8 cellular contexts compared by ENCODE assay signal in genomic region chr2:235666240-235666781, GRCh38.
DNase-seq lines count a peak whose midpoint lies in the region; ATAC-seq, FAIRE-seq and TF ChIP-seq lines count a peak whose summit lies in the region.

No MANE protein-coding gene starts in this region.

- intact Hi-C loops in right cardiac atrium (cut with DNase I) = loop anchor here in 1 of 4 donors (5.0 kb wide), 1 partner anchor 69 kb away; no protein-coding TSS in a partner anchor

- H3K9me3 ChIP-seq in DND-41 (ENCODE audit: insufficient read depth, low read length, severe bottlenecking) = no peaks in the 10 kb centered on the region
- no peaks in the 10 kb centered on the region for H3K9me3 ChIP-seq in astrocyte (ENCODE audit: insufficient read depth, low read depth, low read length)
- no peaks in the 10 kb centered on the region for H3K9me3 ChIP-seq in right cardiac atrium (ENCODE audit: control insufficient read depth, low read length)

- peaks cover 19% of the 10 kb centered on the region for H3K4me1 Mint-ChIP-seq in astrocyte (ENCODE audit: low read depth, unreplicated experiment)

- peaks cover 3% of the 10 kb centered on the region for H3K9me3 Mint-ChIP-seq in astrocyte (ENCODE audit: unreplicated experiment)

- peak overlapping the region; percentile 52 for H3K4me3 Mint-ChIP-seq in astrocyte (ENCODE audit: unreplicated experiment)

- TF ChIP-seq CTCF in DND-41 (IDR thresholded peaks at IDR 0.05; ENCODE audit: borderline replicate concordance, extremely low read depth, low read length, poor library complexity, severe bottlenecking) = no peak
- no peak for TF ChIP-seq CTCF in astrocyte (IDR thresholded peaks at IDR 0.05; ENCODE audit: insufficient read depth, low read depth, low read length)

- H3K27me3 ChIP-seq in DND-41 (ENCODE audit: insufficient read depth, low read length, poor library complexity) = no peaks in the 10 kb centered on the region
- H3K27me3 ChIP-seq in astrocyte (ENCODE audit: insufficient read depth, low read length) = peaks cover 60% of the 10 kb centered on the region
- no peaks in the 10 kb centered on the region for H3K27me3 ChIP-seq in right cardiac atrium (ENCODE audit: control insufficient read depth, insufficient read depth)

- H3K4me2 ChIP-seq in DND-41 (ENCODE audit: insufficient read depth, low read length) (peak overlapping the region; percentile 52), astrocyte (ENCODE audit: low read length) (peak overlapping the region; percentile 78)

- peak overlapping the region; percentile 75 for H3K27ac ChIP-seq in DND-41 (ENCODE audit: low read length)
- H3K27ac ChIP-seq in astrocyte (ENCODE audit: low read depth, low read length) = no peak overlapping the region
- no peak overlapping the region for H3K27ac ChIP-seq in right cardiac atrium (ENCODE audit: low read length)

- H3K36me3 ChIP-seq in DND-41 (ENCODE audit: insufficient read depth, low read length) (no peaks in the 10 kb centered on the region), astrocyte (ENCODE audit: insufficient read depth, low read length) (no peaks in the 10 kb centered on the region)

- H4K20me1 ChIP-seq in DND-41 (ENCODE audit: insufficient read depth, low read length) = no peaks in the 10 kb centered on the region
- peaks cover 87% of the 10 kb centered on the region for H4K20me1 ChIP-seq in astrocyte (ENCODE audit: insufficient read depth, low read length)

- H3K4me3 ChIP-seq in DND-41 (ENCODE audit: low read depth in 1 of 2, low read length in 2 of 2) (peak overlapping the region in 1 of 2 experiments; percentile 42; a peak in 2 of 4 replicates), astrocyte (ENCODE audit: insufficient read depth, low read depth, low read length) (peak overlapping the region; percentile 31), right cardiac atrium (ENCODE audit: low read length) (peak overlapping the region; percentile 57)

- peak; percentile 76 for ATAC-seq in DND-41 (ENCODE audit: insufficient read depth, low read depth)
- ATAC-seq in right cardiac atrium = peak; percentile 42 to 66
- ATAC-seq in GM18511 (IDR thresholded peaks at IDR 0.05; ENCODE audit: unreplicated experiment) = no peak

- H3K79me2 ChIP-seq in DND-41 (ENCODE audit: insufficient read depth, low read length) (no peaks in the 10 kb centered on the region; the same call in 1 of the 2 replicates), astrocyte (ENCODE audit: insufficient read depth, low read length) (peaks cover 6% of the 10 kb centered on the region)

- H3K9ac ChIP-seq in DND-41 (ENCODE audit: low read depth, low read length) = peak overlapping the region; percentile 34
- H3K9ac ChIP-seq in astrocyte (ENCODE audit: low read length) = peak overlapping the region; percentile 32

- FAIRE-seq in astrocyte (lab: Jason Lieb, UNC) = peak; percentile 93

- peak overlapping the region; percentile 77 for H2AFZ ChIP-seq in DND-41 (ENCODE audit: low read depth, low read length)
- H2AFZ ChIP-seq in astrocyte (ENCODE audit: low read depth, low read length) = no peak overlapping the region

- 2% methylated on average over 4 of the region's 4 CpGs for WGBS in right cardiac atrium

- peaks cover 3% of the 10 kb centered on the region for H3K27me3 Mint-ChIP-seq in astrocyte (ENCODE audit: low read depth, unreplicated experiment)

- H3K36me3 Mint-ChIP-seq in astrocyte (ENCODE audit: low read depth, unreplicated experiment) = peaks cover 3% of the 10 kb centered on the region

- H3K27ac Mint-ChIP-seq in astrocyte (ENCODE audit: unreplicated experiment) = no peak overlapping the region

- DNase-seq in DND-41 = peak; percentile 64
- DNase-seq in NCI-H1930 (lab: John Stamatoyannopoulos, UW) = peak; percentile 31 to 67
- DNase-seq in astrocyte (ENCODE audit: low read depth) = peak; percentile 95
- no peak for DNase-seq in right cardiac atrium
- DNase-seq in pulmonary artery endothelial cell (ENCODE audit: low read depth, low spot score) = peak; percentile 51
- DNase-seq in RPMI8226 = no peak
- DNase-seq in activated T-cell treated with anti-CD3 and anti-CD28 coated beads for 4 hours = no peak

- peaks cover 25% of the 10 kb centered on the region for H3K4me1 ChIP-seq in DND-41 (ENCODE audit: insufficient read depth, low read length)
- H3K4me1 ChIP-seq in astrocyte (ENCODE audit: insufficient read depth, low read length) = peaks cover 10% of the 10 kb centered on the region
- H3K4me1 ChIP-seq in right cardiac atrium (ENCODE audit: control insufficient read depth, insufficient read depth, low read length) = peaks cover 4% of the 10 kb centered on the region

Comparison
In these comparisons a context has a peak if more than half of its experiments do, and no peak if none do; other contexts are left out.
1. DNase-seq: peak in DND-41 (single experiment), NCI-H1930 (2 of 2), astrocyte (single experiment) and pulmonary artery endothelial cell (single experiment); none in right cardiac atrium (0 of 3), RPMI8226 (single experiment) and activated T-cell treated with anti-CD3 and anti-CD28 coated beads for 4 hours (single experiment).